In the genomic region with DNA sequence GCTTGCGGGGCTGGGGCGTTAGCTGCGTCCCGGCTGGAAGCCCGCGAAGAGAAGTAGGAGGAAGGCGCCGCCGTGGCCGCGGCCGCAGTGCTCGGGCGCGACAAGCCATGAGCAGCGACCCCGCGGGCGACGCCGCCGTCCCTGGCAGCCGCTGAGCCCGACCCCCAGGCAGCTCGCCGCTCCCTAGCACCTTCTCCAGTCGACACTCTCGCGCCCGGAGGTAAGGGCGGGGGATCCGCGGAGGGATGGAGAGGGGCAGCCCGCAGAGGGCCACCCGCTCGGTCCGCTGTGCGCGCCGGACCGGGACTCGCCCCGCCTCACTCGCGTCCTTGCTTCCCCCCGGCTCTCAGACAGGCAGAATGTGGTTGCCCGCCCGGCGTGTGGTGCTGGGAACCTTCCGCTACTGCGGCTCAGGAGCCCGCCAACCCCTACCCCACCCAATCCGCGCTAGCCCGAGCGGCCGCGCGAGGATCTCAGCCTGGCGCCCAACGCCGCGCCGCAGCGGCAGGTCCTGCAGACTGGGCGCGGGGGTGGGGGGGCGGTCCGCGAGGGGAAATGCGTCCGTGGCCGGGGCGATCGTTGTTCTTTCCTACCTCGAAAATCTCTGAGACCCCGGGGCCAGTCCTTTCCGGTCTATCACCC, we compare ENCODE assay signal across 8 cellular contexts. TPM values are rescaled to one million over a fixed set of nuclear protein-coding genes. Genes with fewer than 3 reads are reported as not detected.
DNase-seq lines count a peak whose midpoint lies in the region; ATAC-seq, FAIRE-seq and TF ChIP-seq lines count a peak whose summit lies in the region.

Gene LRRC8C, plus strand, starts transcription at position 18 of the 642 bp plus-strand sequence. CDS start 53,354 bp downstream, outside the sequence.

- CTCF ChIA-PET in activated B cell treated with CpG ODN at 0.5 μM for 24 hours (lab: Charles Lee), result interaction anchor here (0.9 to 11.5 kb wide), 7 partner anchors 17 to 131 kb away, joined by 3 to 193 read pairs (median 8); no protein-coding TSS in a partner anchor

- peaks cover 8% of the 10 kb centered on the region for H3K36me3 Mint-ChIP-seq in activated B cell treated with CpG ODN at 0.5 μM for 24 hours (ENCODE audit: low read depth)

- peak; percentile 20 for FAIRE-seq in GM12891 (lab: Jason Lieb, UNC)

- H3K27ac ChIP-seq in 22Rv1, result peak within 1 kb of the TSS; percentile 40
- peak within 1 kb of the TSS; percentile 95 for H3K27ac ChIP-seq in layer of hippocampus (ENCODE audit: low read depth, low read length)

- peaks cover 33% of the 10 kb centered on the region for H3K4me1 Mint-ChIP-seq in activated B cell treated with CpG ODN at 0.5 μM for 24 hours

- intact Hi-C loops in activated B cell treated with CpG ODN at 0.5 μM for 24 hours (cut with micrococcal nuclease), result loop anchor here (1.0 to 2.0 kb wide), 7 partner anchors 37 to 362 kb away; partner anchors contain the start of genes LRRC8B, LRRC8D and ZNF326

- peak; percentile 46; the same call in 1 of the 2 replicates for TF ChIP-seq CTCF in 22Rv1 (IDR thresholded peaks at IDR 0.05)
- TF ChIP-seq CTCF in activated B cell treated with CpG ODN at 0.5 μM for 24 hours (IDR thresholded peaks at IDR 0.05), result no peak

- peak within 1 kb of the TSS; percentile 95 for H3K27ac Mint-ChIP-seq in activated B cell treated with CpG ODN at 0.5 μM for 24 hours

- TF ChIP-seq POLR2A in GM12891 (IDR thresholded peaks at IDR 0.05; ENCODE audit: low read depth, low read length), result no peak

- H3K4me3 Mint-ChIP-seq in activated B cell treated with CpG ODN at 0.5 μM for 24 hours, result peak within 1 kb of the TSS; percentile 94

- ATAC-seq in HG02678 (IDR thresholded peaks at IDR 0.05; ENCODE audit: unreplicated experiment) (peak; percentile 47), activated B cell treated with CpG ODN at 0.5 μM for 24 hours (ENCODE audit: low read depth) (peak; percentile 62)

- DNase-seq in GM12891 (ENCODE audit: insufficient read length, low spot score) (peak; percentile 45), NCI-H1092 treated with DMSO at 0.1 percent for 48 hours (lab: John Stamatoyannopoulos, UW) (peak; percentile 71), activated B cell treated with CpG ODN at 0.5 μM for 24 hours (peak; percentile 72), cerebellar cortex (ENCODE audit: low spot score) (peak; percentile 23)
- DNase-seq in stimulated activated CD4-positive, alpha-beta T cell treated with anti-CD3 and anti-CD28 coated beads, Interleukin-2, amount 100 ng/mL, for 48 hours, result peak; percentile 40 to 44

- no peaks in the 10 kb centered on the region for H3K27me3 ChIP-seq in layer of hippocampus (ENCODE audit: control insufficient read depth, insufficient read depth, low read length)

- no peaks in the 10 kb centered on the region for H3K27me3 Mint-ChIP-seq in activated B cell treated with CpG ODN at 0.5 μM for 24 hours

- POLR2A ChIA-PET in activated B cell treated with CpG ODN at 0.5 μM for 24 hours (lab: Charles Lee), result interaction anchor here (0.5 to 3.2 kb wide), 9 partner anchors 37 to 134 kb away, joined by 3 to 30 read pairs (median 4); partner anchors contain the start of gene LRRC8B

- no peaks in the 10 kb centered on the region for H3K9me3 Mint-ChIP-seq in activated B cell treated with CpG ODN at 0.5 μM for 24 hours

TF ChIP-seq in GM12891, 5 proteins besides CTCF, POLR2A, EP300 and RAD21:
- TF ChIP-seq PAX5 (IDR thresholded peaks at IDR 0.05; ENCODE audit: insufficient read depth, low read length, severe bottlenecking), result no peak
- TF ChIP-seq POLR2AphosphoS5 (IDR thresholded peaks at IDR 0.05; ENCODE audit: low read depth, low read length), result no peak
- no peak for TF ChIP-seq SPI1 (IDR thresholded peaks at IDR 0.05; ENCODE audit: low read depth, low read length)
- no peak for TF ChIP-seq TAF1 (IDR thresholded peaks at IDR 0.05; ENCODE audit: low read depth, low read length)
- TF ChIP-seq POU2F2 (IDR thresholded peaks at IDR 0.05; ENCODE audit: low read depth, low read length), result no peak

RNA-seq across cellular contexts. Expression of gene LRRC8C, which starts in this region (rescaled TPM):
- 0.72 TPM for polyA plus RNA-seq in GM12891 (2012; ENCODE audit: low read depth, missing spikeins)
- 7.4 and 8.4 TPM in 2 replicates for total RNA-seq in activated B cell treated with CpG ODN at 0.5 μM for 24 hours

Comparison
In these comparisons a context has a peak if more than half of its experiments do, and no peak if none do; other contexts are left out.
1. Peak in every context shown above with its lines: DNase-seq, ATAC-seq and H3K27ac ChIP-seq.